23 cellular contexts compared by ENCODE assay signal in genomic region chr12:47794679-47795078, GRCh38.
"Had no signal": no experiment of that assay in that cellular context is flagged by ENCODE, and none has a peak within 500 bp of the region (broad histone marks: within the 10 kb centered on the region; RNA-seq: fewer than 3 reads in every experiment).

No MANE protein-coding gene starts in this region.

- H3K36me3 Mint-ChIP-seq: natural killer cell had no signal

- H3K27me3 Mint-ChIP-seq: activated CD4-positive, alpha-beta T cell treated with anti-CD3 and anti-CD28 coated beads, Interleukin-2, amount 10 ng/mL, durations not matched to agents 7 days and 5 days; progenitor cell of endocrine pancreas; stimulated activated naive CD8-positive, alpha-beta T cell treated with anti-CD3 and anti-CD28 coated beads, Interleukin-15, Interleukin-2, amounts not matched to agents 100 ng/mL and 50 ng/mL, for 24 hours had no signal

- H3K27me3 ChIP-seq: esophagus squamous epithelium, gastrocnemius medialis, spleen, tibial nerve, uterus had no signal

- H3K4me1 Mint-ChIP-seq: mesothelial cell of epicardium had no signal

- H3K4me3 ChIP-seq: coronary artery, esophagus squamous epithelium, gastrocnemius medialis, spleen, tibial nerve, uterus had no signal

- H3K9me3 Mint-ChIP-seq: activated CD4-positive, alpha-beta T cell treated with anti-CD3 and anti-CD28 coated beads, Interleukin-2, amount 10 ng/mL, durations not matched to agents 7 days and 5 days; activated T-cell treated with anti-CD3 and anti-CD28 coated beads, Interleukin-2, amount 50 U/mL, for 72 hours; mesothelial cell of epicardium; natural killer cell; stimulated activated naive CD8-positive, alpha-beta T cell treated with anti-CD3 and anti-CD28 coated beads, Interleukin-15, Interleukin-2, amounts not matched to agents 100 ng/mL and 50 ng/mL, for 24 hours; T-helper 2 cell treated with Interferon-gamma antibody and Interleukin-4, amounts not matched to agents 5 μg/mL and 100 μg/mL, for 36 hours had no signal

- H3K36me3 ChIP-seq: uterus had no signal

- H3K27ac ChIP-seq: esophagus squamous epithelium, spleen, uterus, VCaP had no signal

- H3K4me3 Mint-ChIP-seq: activated CD4-positive, alpha-beta T cell treated with anti-CD3 and anti-CD28 coated beads, Interleukin-2, amount 10 ng/mL, durations not matched to agents 7 days and 5 days; activated T-cell treated with anti-CD3 and anti-CD28 coated beads, Interleukin-2, amount 50 U/mL, for 72 hours; mesothelial cell of epicardium; natural killer cell; stimulated activated naive CD8-positive, alpha-beta T cell treated with anti-CD3 and anti-CD28 coated beads, Interleukin-15, Interleukin-2, amounts not matched to agents 100 ng/mL and 50 ng/mL, for 24 hours; T-helper 2 cell treated with Interferon-gamma antibody and Interleukin-4, amounts not matched to agents 5 μg/mL and 100 μg/mL, for 36 hours had no signal

- H3K27ac Mint-ChIP-seq: activated T-cell treated with anti-CD3 and anti-CD28 coated beads, Interleukin-2, amount 50 U/mL, for 72 hours; mesothelial cell of epicardium; progenitor cell of endocrine pancreas; stimulated activated naive CD8-positive, alpha-beta T cell treated with anti-CD3 and anti-CD28 coated beads, Interleukin-15, Interleukin-2, amounts not matched to agents 100 ng/mL and 50 ng/mL, for 24 hours had no signal

- ATAC-seq: activated T-cell treated with anti-CD3 and anti-CD28 coated beads, Interleukin-2, amount 50 U/mL, for 72 hours; gastrocnemius medialis; left ventricle myocardium superior; natural killer cell had no signal

- H3K9me3 ChIP-seq: esophagus squamous epithelium, gastrocnemius medialis, spleen, tibial nerve, uterus had no signal

- DNase-seq: activated CD4-positive, alpha-beta T cell treated with anti-CD3 and anti-CD28 coated beads, Interleukin-2, amount 10 ng/mL, durations not matched to agents 7 days and 5 days; activated CD4-positive, CD25-positive, alpha-beta regulatory T cell treated with anti-CD3 and anti-CD28 coated beads, Interleukin-2, amount 50 U/mL, for 72 hours; activated CD8-positive, alpha-beta memory T cell treated with anti-CD3 and anti-CD28 coated beads, Interleukin-2, amount 50 U/mL, for 48 hours; activated gamma-delta T cell; activated naive CD4-positive, alpha-beta T cell treated with anti-CD3 and anti-CD28 coated beads, Interleukin-2, amount 50 U/mL, for 16 hours; activated T-cell treated with anti-CD3 and anti-CD28 coated beads, Interleukin-2, amount 50 U/mL, for 72 hours; esophagus squamous epithelium; gastrocnemius medialis; head of caudate nucleus; left ventricle myocardium superior; mammary epithelial cell; natural killer cell; retina; spleen; stimulated activated CD4-positive, alpha-beta T cell treated with anti-CD3 and anti-CD28 coated beads, Interleukin-4, amount 100 ng/mL, for 1 hour; uterus had no signal
